ENCODE assay signal across 10 cellular contexts in the genomic region with DNA sequence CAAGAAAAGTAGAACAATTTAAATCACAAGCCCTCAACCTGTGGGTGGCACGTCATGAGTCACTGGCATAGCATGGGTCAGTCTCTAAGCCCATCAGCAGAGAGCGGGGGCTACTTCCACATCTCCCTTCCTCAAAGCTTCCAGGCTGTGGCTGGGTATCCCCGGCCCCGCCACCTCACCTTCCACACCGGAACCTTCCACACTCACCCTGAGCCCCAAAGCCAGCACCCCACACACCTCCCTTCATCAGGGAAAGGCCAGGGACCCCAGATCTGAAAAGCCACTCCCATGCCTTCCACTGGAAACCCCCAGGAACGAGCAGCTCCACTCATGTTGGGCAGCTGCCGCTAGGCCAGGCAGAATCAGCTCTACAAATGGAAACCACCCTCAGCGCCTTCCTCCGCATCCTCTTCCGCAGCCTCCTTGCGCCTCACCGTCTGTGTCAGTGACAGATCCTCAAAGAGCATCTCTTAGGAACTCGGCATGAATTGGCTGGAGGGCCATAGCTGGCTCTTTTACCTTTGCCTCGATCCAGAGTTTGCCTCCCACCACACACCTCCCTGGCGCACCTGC.
"Had no signal": no experiment of that assay in that cellular context is flagged by ENCODE, and none has a peak within 500 bp of the region (broad histone marks: within the 10 kb centered on the region; RNA-seq: fewer than 3 reads in every experiment).

No MANE protein-coding gene starts in this region.

- ATAC-seq: activated CD8-positive, alpha-beta memory T cell treated with anti-CD3 and anti-CD28 coated beads, Interleukin-2, amount 10 ng/mL, durations not matched to agents 7 days and 5 days; natural killer cell treated with Interleukin-12 subunit alpha and Interleukin-12 subunit beta and Interleukin-15 and Interleukin-18, amount 100 ng/mL, for 72 hours had no signal

- H3K9me3 ChIP-seq: colonic mucosa, right lobe of liver had no signal

- H3K4me3 ChIP-seq: colonic mucosa, right lobe of liver had no signal

- H3K4me1 ChIP-seq: colonic mucosa had no signal

- H3K27me3 ChIP-seq: right lobe of liver had no signal

- H3K36me3 ChIP-seq: colonic mucosa, right lobe of liver had no signal

- H3K27ac ChIP-seq: colonic mucosa had no signal

- DNase-seq: activated CD4-positive, alpha-beta memory T cell treated with anti-CD3 and anti-CD28 coated beads for 36 hours; activated CD8-positive, alpha-beta memory T cell treated with anti-CD3 and anti-CD28 coated beads, Interleukin-2, amount 10 ng/mL, durations not matched to agents 7 days and 5 days; activated naive CD4-positive, alpha-beta T cell treated with anti-CD3 and anti-CD28 coated beads, Interleukin-2, amount 10 ng/mL, durations not matched to agents 7 days and 5 days; activated T-cell treated with anti-CD3 and anti-CD28 coated beads, Interleukin-2, amount 50 U/mL, for 1 hour; effector CD4-positive, alpha-beta T cell; mesendoderm; trophoblast cell had no signal
